ENCODE assay signal across 1 cellular context in the genomic region with DNA sequence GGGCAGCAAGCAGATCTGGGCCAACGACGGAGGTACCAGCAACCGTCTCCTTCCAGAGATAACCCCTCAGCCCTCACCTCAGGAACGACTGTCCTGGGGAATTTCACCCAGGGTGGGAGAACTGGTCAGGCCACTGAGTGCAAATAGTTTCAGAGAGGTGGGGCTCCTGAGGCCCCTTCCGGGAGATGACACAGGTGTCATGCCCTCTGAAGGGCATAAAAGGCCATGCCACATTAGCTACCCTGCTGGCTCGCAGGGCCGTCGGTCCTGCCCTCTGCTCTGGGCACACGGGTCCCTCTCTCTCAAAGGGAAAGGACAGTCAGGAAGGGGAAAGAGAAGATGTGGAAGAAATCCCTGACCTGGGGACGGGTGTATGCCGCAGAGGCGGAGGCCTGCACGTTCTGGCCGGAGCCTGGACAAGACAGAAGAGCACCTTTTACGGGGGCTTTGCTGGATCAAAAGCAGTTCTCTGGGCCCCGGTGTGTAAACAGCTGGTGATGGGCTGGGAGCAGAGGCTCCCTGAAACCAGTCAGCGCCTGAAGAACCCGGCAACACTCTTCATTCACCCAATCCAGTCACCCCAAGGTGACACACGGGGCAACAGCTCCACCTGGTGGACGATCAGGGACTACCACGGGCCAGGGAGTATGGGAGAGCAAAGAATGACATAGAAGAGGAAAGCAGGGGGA.
TF ChIP-seq lines count a peak whose summit lies in the region.

No MANE protein-coding gene starts in this region.

TF ChIP-seq in SK-N-SH treated with all-trans-retinoic acid at 6 μM for 48 hours, 23 proteins besides CTCF, POLR2A, EP300 and RAD21 (continued from another document):
- TF ChIP-seq, protein P1, sequence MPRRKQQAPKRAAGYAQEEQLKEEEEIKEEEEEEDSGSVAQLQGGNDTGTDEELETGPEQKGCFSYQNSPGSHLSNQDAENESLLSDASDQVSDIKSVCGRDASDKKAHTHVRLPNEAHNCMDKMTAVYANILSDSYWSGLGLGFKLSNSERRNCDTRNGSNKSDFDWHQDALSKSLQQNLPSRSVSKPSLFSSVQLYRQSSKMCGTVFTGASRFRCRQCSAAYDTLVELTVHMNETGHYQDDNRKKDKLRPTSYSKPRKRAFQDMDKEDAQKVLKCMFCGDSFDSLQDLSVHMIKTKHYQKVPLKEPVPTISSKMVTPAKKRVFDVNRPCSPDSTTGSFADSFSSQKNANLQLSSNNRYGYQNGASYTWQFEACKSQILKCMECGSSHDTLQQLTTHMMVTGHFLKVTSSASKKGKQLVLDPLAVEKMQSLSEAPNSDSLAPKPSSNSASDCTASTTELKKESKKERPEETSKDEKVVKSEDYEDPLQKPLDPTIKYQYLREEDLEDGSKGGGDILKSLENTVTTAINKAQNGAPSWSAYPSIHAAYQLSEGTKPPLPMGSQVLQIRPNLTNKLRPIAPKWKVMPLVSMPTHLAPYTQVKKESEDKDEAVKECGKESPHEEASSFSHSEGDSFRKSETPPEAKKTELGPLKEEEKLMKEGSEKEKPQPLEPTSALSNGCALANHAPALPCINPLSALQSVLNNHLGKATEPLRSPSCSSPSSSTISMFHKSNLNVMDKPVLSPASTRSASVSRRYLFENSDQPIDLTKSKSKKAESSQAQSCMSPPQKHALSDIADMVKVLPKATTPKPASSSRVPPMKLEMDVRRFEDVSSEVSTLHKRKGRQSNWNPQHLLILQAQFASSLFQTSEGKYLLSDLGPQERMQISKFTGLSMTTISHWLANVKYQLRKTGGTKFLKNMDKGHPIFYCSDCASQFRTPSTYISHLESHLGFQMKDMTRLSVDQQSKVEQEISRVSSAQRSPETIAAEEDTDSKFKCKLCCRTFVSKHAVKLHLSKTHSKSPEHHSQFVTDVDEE (CRISPR knock-in tag; IDR thresholded peaks at IDR 0.05), result no peak
- TF ChIP-seq ZNF70 (CRISPR knock-in tag; IDR thresholded peaks at IDR 0.05), result no peak
- no peak for TF ChIP-seq ZNF565 (CRISPR knock-in tag; conservative IDR thresholded peaks at IDR 0.05; ENCODE audit: low read depth)
TF ChIP-seq in SK-N-SH treated with all-trans-retinoic acid at 6 μM for 48 hours: peak in this region for 0.
